Comparison of ENCODE assay signal across 16 cellular contexts in the genomic region with DNA sequence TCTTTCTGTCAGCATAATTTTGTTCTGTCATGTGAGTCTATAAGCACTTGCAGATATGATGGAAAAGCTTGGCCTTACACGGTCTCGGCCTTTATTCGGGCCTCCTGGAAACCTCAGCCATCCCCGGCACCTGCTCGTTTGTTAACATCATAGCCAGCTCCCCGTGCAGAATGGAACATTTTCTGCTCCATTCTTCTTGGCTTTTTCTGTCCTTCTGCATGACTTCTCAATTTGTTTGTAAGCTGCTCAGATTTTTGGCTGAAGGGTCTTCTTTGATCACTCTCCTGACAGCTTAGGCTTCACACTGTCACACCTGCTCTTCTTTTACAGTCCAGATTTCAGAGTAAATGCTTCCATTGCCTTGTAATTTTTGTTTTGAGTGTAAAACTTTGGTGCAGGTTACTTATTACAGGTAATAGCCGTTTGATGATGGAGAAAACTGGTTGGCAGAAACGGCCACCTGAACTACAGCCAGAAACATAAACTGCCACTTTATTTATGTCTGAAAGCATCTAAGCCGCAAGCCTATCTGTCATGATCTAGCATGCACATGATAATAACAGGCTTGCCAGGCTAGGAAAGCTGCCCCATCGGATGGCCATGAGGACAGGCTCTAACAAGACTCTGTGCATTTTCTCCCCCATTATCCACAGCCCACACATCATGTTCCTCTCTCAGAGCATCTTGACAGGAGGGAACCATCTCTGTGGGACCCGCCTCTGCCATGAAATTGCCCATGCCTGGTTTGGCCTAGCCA.
DNase-seq lines count a peak whose midpoint lies in the region; ATAC-seq and TF ChIP-seq lines count a peak whose summit lies in the region.
"Had no signal": no experiment of that assay in that cellular context is flagged by ENCODE, and none has a peak within 500 bp of the region (broad histone marks: within the 10 kb centered on the region; RNA-seq: fewer than 3 reads in every experiment).

No MANE protein-coding gene starts in this region.

- intact Hi-C loops in activated naive CD4-positive, alpha-beta T cell treated with anti-CD3 and anti-CD28 coated beads for 36 hours (cut with micrococcal nuclease) = no loop called here

- ATAC-seq in HG02938 (IDR thresholded peaks at IDR 0.05; ENCODE audit: unreplicated experiment) = no peak
- ATAC-seq in GM19328 (IDR thresholded peaks at IDR 0.05; ENCODE audit: unreplicated experiment) = no peak
- ATAC-seq: activated T-cell treated with anti-CD3 and anti-CD28 coated beads, Interleukin-2, amount 50 U/mL, for 4 hours; K562; stimulated activated naive CD8-positive, alpha-beta T cell treated with anti-CD3 and anti-CD28 coated beads, Interleukin-15, Interleukin-2, amounts not matched to agents 100 U/mL and 50 U/mL, for 24 hours had no signal

- H3K27me3 Mint-ChIP-seq in activated naive CD4-positive, alpha-beta T cell treated with anti-CD3 and anti-CD28 coated beads, Interleukin-2, amount 10 ng/mL, durations not matched to agents 7 days and 5 days = no peaks in the 10 kb centered on the region
- H3K27me3 Mint-ChIP-seq in activated naive CD4-positive, alpha-beta T cell treated with anti-CD3 and anti-CD28 coated beads for 36 hours (ENCODE audit: low read depth) = no peaks in the 10 kb centered on the region
- H3K27me3 Mint-ChIP-seq in nephron (ENCODE audit: low read depth) (peaks cover 8% of the 10 kb centered on the region), type B pancreatic cell (no peaks in the 10 kb centered on the region)

- DNase-seq in activated naive CD4-positive, alpha-beta T cell treated with anti-CD3 and anti-CD28 coated beads, Interleukin-2, amount 10 ng/mL, durations not matched to agents 7 days and 5 days = peak; percentile 8
- no peak for DNase-seq in activated naive CD4-positive, alpha-beta T cell treated with anti-CD3 and anti-CD28 coated beads for 36 hours
- DNase-seq in cerebellum (ENCODE audit: low spot score) = peak; percentile 49
- no peak for DNase-seq in type B pancreatic cell (ENCODE audit: extremely low spot score, unreplicated experiment)
- DNase-seq in NCI-H345 (lab: John Stamatoyannopoulos, UW) = no peak
- DNase-seq: activated T-cell treated with anti-CD3 and anti-CD28 coated beads, Interleukin-2, amount 50 U/mL, for 4 hours; DMS153; erythroblast; H9; stimulated activated CD4-positive, alpha-beta T cell treated with anti-CD3 and anti-CD28 coated beads, Interleukin-4, amount 100 ng/mL, for 1 hour; stimulated activated naive CD8-positive, alpha-beta T cell treated with anti-CD3 and anti-CD28 coated beads, Interleukin-15, Interleukin-2, amounts not matched to agents 100 U/mL and 50 U/mL, for 24 hours had no signal

- H3K9me3 Mint-ChIP-seq in activated naive CD4-positive, alpha-beta T cell treated with anti-CD3 and anti-CD28 coated beads, Interleukin-2, amount 10 ng/mL, durations not matched to agents 7 days and 5 days = no peaks in the 10 kb centered on the region
- H3K9me3 Mint-ChIP-seq in activated naive CD4-positive, alpha-beta T cell treated with anti-CD3 and anti-CD28 coated beads for 36 hours = no peaks in the 10 kb centered on the region
- H3K9me3 Mint-ChIP-seq in nephron = no peaks in the 10 kb centered on the region
- H3K9me3 Mint-ChIP-seq in type B pancreatic cell = no peaks in the 10 kb centered on the region
- H3K9me3 Mint-ChIP-seq: activated T-cell treated with anti-CD3 and anti-CD28 coated beads, Interleukin-2, amount 50 U/mL, for 4 hours; H9; neural crest cell had no signal

- H3K4me1 Mint-ChIP-seq in activated naive CD4-positive, alpha-beta T cell treated with anti-CD3 and anti-CD28 coated beads, Interleukin-2, amount 10 ng/mL, durations not matched to agents 7 days and 5 days = no peaks in the 10 kb centered on the region
- H3K4me1 Mint-ChIP-seq in activated naive CD4-positive, alpha-beta T cell treated with anti-CD3 and anti-CD28 coated beads for 36 hours (ENCODE audit: low read depth) = no peaks in the 10 kb centered on the region
- H3K4me1 Mint-ChIP-seq in nephron (peaks cover 52% of the 10 kb centered on the region), type B pancreatic cell (ENCODE audit: unreplicated experiment) (peaks cover 77% of the 10 kb centered on the region)

- no peaks in the 10 kb centered on the region for H3K36me3 Mint-ChIP-seq in activated naive CD4-positive, alpha-beta T cell treated with anti-CD3 and anti-CD28 coated beads, Interleukin-2, amount 10 ng/mL, durations not matched to agents 7 days and 5 days
- H3K36me3 Mint-ChIP-seq in activated naive CD4-positive, alpha-beta T cell treated with anti-CD3 and anti-CD28 coated beads for 36 hours (ENCODE audit: low read depth) = peaks cover 4% of the 10 kb centered on the region
- peaks cover 24% of the 10 kb centered on the region for H3K36me3 Mint-ChIP-seq in nephron (ENCODE audit: low read depth)
- peaks cover 9% of the 10 kb centered on the region for H3K36me3 Mint-ChIP-seq in type B pancreatic cell

- TF ChIP-seq CTCF in nephron (IDR thresholded peaks at IDR 0.05; ENCODE audit: unreplicated experiment in 3 of 3) = no peak
- no peak for TF ChIP-seq CTCF in type B pancreatic cell (conservative IDR thresholded peaks at IDR 0.05)

- H3K4me3 Mint-ChIP-seq in activated naive CD4-positive, alpha-beta T cell treated with anti-CD3 and anti-CD28 coated beads, Interleukin-2, amount 10 ng/mL, durations not matched to agents 7 days and 5 days = no peak overlapping the region
- no peak overlapping the region for H3K4me3 Mint-ChIP-seq in activated naive CD4-positive, alpha-beta T cell treated with anti-CD3 and anti-CD28 coated beads for 36 hours
- H3K4me3 Mint-ChIP-seq in nephron = peak overlapping the region in 2 of 3 experiments; percentile 31 to 34
- peak overlapping the region; percentile 46 for H3K4me3 Mint-ChIP-seq in type B pancreatic cell
- H3K4me3 Mint-ChIP-seq: activated T-cell treated with anti-CD3 and anti-CD28 coated beads, Interleukin-2, amount 50 U/mL, for 4 hours; H9; neural crest cell had no signal

- CTCF ChIA-PET in activated naive CD4-positive, alpha-beta T cell treated with anti-CD3 and anti-CD28 coated beads, Interleukin-2, amount 10 ng/mL, durations not matched to agents 7 days and 5 days (lab: Charles Lee) = interaction anchor here (1.4 kb wide), 1 partner anchor 207 kb away, joined by 3 read pairs; no protein-coding TSS in a partner anchor
- CTCF ChIA-PET in activated naive CD4-positive, alpha-beta T cell treated with anti-CD3 and anti-CD28 coated beads for 36 hours (lab: Charles Lee) = no interaction called here

- H3K27ac Mint-ChIP-seq in activated naive CD4-positive, alpha-beta T cell treated with anti-CD3 and anti-CD28 coated beads, Interleukin-2, amount 10 ng/mL, durations not matched to agents 7 days and 5 days = no peak overlapping the region
- no peak overlapping the region for H3K27ac Mint-ChIP-seq in activated naive CD4-positive, alpha-beta T cell treated with anti-CD3 and anti-CD28 coated beads for 36 hours
- H3K27ac Mint-ChIP-seq in nephron (peak overlapping the region; percentile 91 to 97 (median 96)), type B pancreatic cell (peak overlapping the region; percentile 87)

Comparison
In these comparisons a context has a peak if more than half of its experiments do, and no peak if none do; other contexts are left out.
1. DNase-seq: peak in activated naive CD4-positive, alpha-beta T cell treated with anti-CD3 and anti-CD28 coated beads, Interleukin-2, amount 10 ng/mL, durations not matched to agents 7 days and 5 days (single experiment) and cerebellum (single experiment); none in activated naive CD4-positive, alpha-beta T cell treated with anti-CD3 and anti-CD28 coated beads for 36 hours (single experiment), type B pancreatic cell (single experiment) and NCI-H345 (single experiment).
2. H3K27ac Mint-ChIP-seq: peak in nephron (3 of 3) and type B pancreatic cell (single experiment); none in activated naive CD4-positive, alpha-beta T cell treated with anti-CD3 and anti-CD28 coated beads, Interleukin-2, amount 10 ng/mL, durations not matched to agents 7 days and 5 days (single experiment) and activated naive CD4-positive, alpha-beta T cell treated with anti-CD3 and anti-CD28 coated beads for 36 hours (single experiment).
3. H3K4me3 Mint-ChIP-seq: peak in nephron (2 of 3) and type B pancreatic cell (single experiment); none in activated naive CD4-positive, alpha-beta T cell treated with anti-CD3 and anti-CD28 coated beads, Interleukin-2, amount 10 ng/mL, durations not matched to agents 7 days and 5 days (single experiment) and activated naive CD4-positive, alpha-beta T cell treated with anti-CD3 and anti-CD28 coated beads for 36 hours (single experiment).